8 cellular contexts compared by ENCODE assay signal in the genomic region with DNA sequence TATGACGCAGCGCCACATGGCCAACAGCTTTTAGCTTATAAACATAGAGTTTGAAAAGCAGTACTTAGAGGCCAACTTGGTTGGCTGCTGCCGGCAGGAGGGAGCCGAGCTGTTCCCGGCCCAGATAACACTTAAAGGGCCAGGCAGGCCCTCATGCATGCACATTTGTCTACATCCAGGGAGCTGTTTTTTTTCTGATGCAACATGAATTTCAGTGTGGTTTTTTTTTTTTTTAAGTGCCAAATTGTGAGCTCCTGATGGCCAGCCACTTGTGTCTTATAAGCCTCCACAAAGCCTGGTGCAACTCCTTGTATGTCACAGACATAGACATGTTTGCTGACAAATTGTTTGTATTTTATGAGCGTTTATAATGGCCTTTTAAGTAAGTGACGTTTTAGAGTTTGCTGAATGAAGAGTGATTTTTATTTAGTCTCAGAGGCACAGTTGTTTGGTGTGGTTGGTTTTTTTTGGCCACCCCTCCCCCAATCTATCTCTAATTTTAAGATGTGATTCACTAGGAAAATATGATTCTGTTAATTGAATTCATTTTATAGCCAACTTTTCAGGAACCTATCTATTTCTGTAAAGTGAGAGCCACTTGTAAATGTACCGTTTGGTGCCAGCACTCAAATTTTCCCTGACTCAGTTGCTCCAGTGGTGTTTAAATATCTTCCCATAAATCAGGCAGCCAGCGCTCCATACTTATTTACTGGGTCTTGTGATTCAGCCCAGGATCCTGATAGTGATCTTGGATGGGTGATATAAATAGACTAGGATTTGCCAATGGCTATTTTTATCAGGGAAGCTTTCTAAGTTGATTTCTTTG.
DNase-seq lines count a peak whose midpoint lies in the region; ATAC-seq and TF ChIP-seq lines count a peak whose summit lies in the region.

No MANE protein-coding gene starts in this region.

- peaks cover 10% of the 10 kb centered on the region for H3K4me1 ChIP-seq in mesendoderm (ENCODE audit: control insufficient read depth, low read depth, low read length)

- DNase-seq in EH (ENCODE audit: low read depth): peak; percentile 93
- peak; percentile 15 for DNase-seq in NCI-H345 treated with DMSO at 0.1 percent for 48 hours (lab: John Stamatoyannopoulos, UW; ENCODE audit: unreplicated experiment)
- DNase-seq in dorsolateral prefrontal cortex: peak in 7 of 10 donors; percentile 21 to 57 (median 41)
- DNase-seq in mesendoderm: peak; percentile 74
- no peak for DNase-seq in activated T-cell treated with anti-CD3 and anti-CD28 coated beads, Interleukin-2, amount 50 U/mL, for 72 hours

- no peak overlapping the region for H3K4me2 ChIP-seq in mesendoderm (ENCODE audit: low read length)

- H3K4me3 ChIP-seq in dorsolateral prefrontal cortex (peak overlapping the region in 3 of 59 donors; percentile 3 to 11 (median 9)), mesendoderm (ENCODE audit: low read length) (no peak overlapping the region)

- H3K27me3 ChIP-seq in dorsolateral prefrontal cortex: no peaks in the 10 kb centered on the region
- no peaks in the 10 kb centered on the region for H3K27me3 ChIP-seq in mesendoderm (ENCODE audit: insufficient read depth, low read length, poor library complexity)

- peak overlapping the region; percentile 41 for H3K18ac ChIP-seq in mesendoderm (ENCODE audit: low read length)

- H2BK120ac ChIP-seq in mesendoderm (ENCODE audit: low read depth, low read length): no peak overlapping the region

- no peak overlapping the region for H3K4me3 Mint-ChIP-seq in activated T-cell treated with anti-CD3 and anti-CD28 coated beads, Interleukin-2, amount 50 U/mL, for 72 hours

- no CpG with 5 or more reads among the region's 9 CpGs for WGBS in mesendoderm (ENCODE audit: extremely low coverage, insufficient coverage, low lambda C conversion rate)

- no peak overlapping the region for H3K56ac ChIP-seq in mesendoderm (ENCODE audit: low read length)

- H3K79me1 ChIP-seq in mesendoderm (ENCODE audit: low read length): no peaks in the 10 kb centered on the region

- TF ChIP-seq CTCF in dorsolateral prefrontal cortex (IDR thresholded peaks at IDR 0.05 in 54 of 56, conservative IDR thresholded peaks at IDR 0.05 in 2 of 56; ENCODE audit: low read depth in 1 of 56, partially characterized antibody in 56 of 56): peak in 7 of 56 donors; percentile 7 to 18 (median 14)

- H3K9ac ChIP-seq in mesendoderm (ENCODE audit: low read length): no peak overlapping the region

- H3K23ac ChIP-seq in mesendoderm (ENCODE audit: low read length): no peak overlapping the region

- H3K27me3 Mint-ChIP-seq in activated T-cell treated with anti-CD3 and anti-CD28 coated beads, Interleukin-2, amount 50 U/mL, for 72 hours (ENCODE audit: low read depth): no peaks in the 10 kb centered on the region

- intact Hi-C loops in dorsolateral prefrontal cortex (cut with DNase I): no loop called here

- peaks cover 1% of the 10 kb centered on the region for H3K4me1 Mint-ChIP-seq in activated T-cell treated with anti-CD3 and anti-CD28 coated beads, Interleukin-2, amount 50 U/mL, for 72 hours (ENCODE audit: low read depth)

- no peak overlapping the region for H3K27ac Mint-ChIP-seq in activated T-cell treated with anti-CD3 and anti-CD28 coated beads, Interleukin-2, amount 50 U/mL, for 72 hours

- H3K27ac ChIP-seq in dorsolateral prefrontal cortex (peak overlapping the region in 56 of 59 donors; percentile 1 to 86 (median 68)), mesendoderm (ENCODE audit: low read depth, low read length) (no peak overlapping the region)

- H3K79me2 ChIP-seq in mesendoderm (ENCODE audit: control insufficient read depth, insufficient read depth, low read length): no peaks in the 10 kb centered on the region

- H2BK5ac ChIP-seq in mesendoderm (ENCODE audit: low read length): no peak overlapping the region

- no peaks in the 10 kb centered on the region for H3K36me3 ChIP-seq in mesendoderm (ENCODE audit: control insufficient read depth, insufficient read depth, low read length)

- ATAC-seq in HG03196 (IDR thresholded peaks at IDR 0.05; ENCODE audit: unreplicated experiment): no peak
- no peak for ATAC-seq in activated T-cell treated with anti-CD3 and anti-CD28 coated beads, Interleukin-2, amount 50 U/mL, for 72 hours (replicated peaks in 1 of 2)
- no peak for ATAC-seq in GM19467 (IDR thresholded peaks at IDR 0.05; ENCODE audit: unreplicated experiment)
- ATAC-seq in GM21717 (IDR thresholded peaks at IDR 0.05; ENCODE audit: unreplicated experiment): no peak

- no peak overlapping the region for H3K4ac ChIP-seq in mesendoderm (ENCODE audit: low read depth, low read length)

- no peaks in the 10 kb centered on the region for H3K36me3 Mint-ChIP-seq in activated T-cell treated with anti-CD3 and anti-CD28 coated beads, Interleukin-2, amount 50 U/mL, for 72 hours (ENCODE audit: insufficient read depth in 2 of 2)

- no peak overlapping the region for H4K5ac ChIP-seq in mesendoderm (ENCODE audit: low read length)

- no peak overlapping the region for H4K8ac ChIP-seq in mesendoderm (ENCODE audit: low read depth, low read length)

- H2BK15ac ChIP-seq in mesendoderm (replicated peaks; ENCODE audit: low read depth): no peak overlapping the region

- H3K9me3 Mint-ChIP-seq in activated T-cell treated with anti-CD3 and anti-CD28 coated beads, Interleukin-2, amount 50 U/mL, for 72 hours: no peaks in the 10 kb centered on the region

- no peak overlapping the region for H2AK5ac ChIP-seq in mesendoderm (ENCODE audit: low read length)

Comparison
In these comparisons a context has a peak if more than half of its experiments do, and no peak if none do; other contexts are left out.
1. DNase-seq: peak in EH (single experiment), NCI-H345 treated with DMSO at 0.1 percent for 48 hours (single experiment), dorsolateral prefrontal cortex (7 of 10) and mesendoderm (single experiment); none in activated T-cell treated with anti-CD3 and anti-CD28 coated beads, Interleukin-2, amount 50 U/mL, for 72 hours (0 of 2).